In genomic region chr2:48045613-48046012, GRCh38 we compare ENCODE assay signal across 17 cellular contexts.
DNase-seq lines count a peak whose midpoint lies in the region; ATAC-seq and TF ChIP-seq lines count a peak whose summit lies in the region.
"Had no signal": no experiment of that assay in that cellular context is flagged by ENCODE, and none has a peak within 500 bp of the region (broad histone marks: within the 10 kb centered on the region; RNA-seq: fewer than 3 reads in every experiment).

No MANE protein-coding gene starts in this region.

- DNase-seq in GM13977 (ENCODE audit: low spot score): peak; percentile 12
- peak; percentile 26 for DNase-seq in naive B cell
- DNase-seq in ecto neural progenitor cell (ENCODE audit: low spot score): no peak
- DNase-seq: ACHN, BE2C, GF-D8, HCEC 1CT, NCI-H187 treated with DMSO at 0.1 percent for 48 hours, NCI-H2171 treated with DMSO at 0.1 percent for 48 hours, PC-3, T-cell had no signal

- no peaks in the 10 kb centered on the region for H4K20me1 ChIP-seq in BLaER1 treated with 17β-estradiol and CSF1 and Interleukin-3, amounts not matched to agents 10 nM and 100 nM
- H4K20me1 ChIP-seq in OCI-LY3 (ENCODE audit: insufficient read depth, low read length): no peaks in the 10 kb centered on the region

- peak overlapping the region in 6 of 8 donors; percentile 10 to 80 (median 50) for H3K4me3 Mint-ChIP-seq in naive B cell
- H3K4me3 Mint-ChIP-seq: T-cell had no signal

- peak overlapping the region in 1 of 11 experiments; percentile 36; a peak in 1 of 22 replicates for H3K9ac ChIP-seq in BLaER1 treated with 17β-estradiol and CSF1 and Interleukin-3, amounts not matched to agents 10 nM and 100 nM
- H3K9ac ChIP-seq in OCI-LY3 (ENCODE audit: low read length): no peak overlapping the region

- no peak overlapping the region for H2AFZ ChIP-seq in OCI-LY3 (ENCODE audit: low read depth, low read length)

- no peaks in the 10 kb centered on the region for H3K36me3 Mint-ChIP-seq in naive B cell
- H3K36me3 Mint-ChIP-seq: T-cell had no signal

- H3K27me3 ChIP-seq in BLaER1 treated with 17β-estradiol and CSF1 and Interleukin-3, amounts not matched to agents 10 nM and 100 nM: no peaks in the 10 kb centered on the region
- no peaks in the 10 kb centered on the region for H3K27me3 ChIP-seq in OCI-LY3 (ENCODE audit: low read depth, low read length)
- H3K27me3 ChIP-seq: BE2C had no signal

- H3K27ac ChIP-seq in BLaER1 treated with 17β-estradiol and CSF1 and Interleukin-3, amounts not matched to agents 10 nM and 100 nM: peak overlapping the region; percentile 7 to 65 (median 53); a peak in 19 of 22 replicates
- no peak overlapping the region for H3K27ac ChIP-seq in OCI-LY3 (ENCODE audit: low read length)
- H3K27ac ChIP-seq: SK-N-MC had no signal

- TF ChIP-seq CTCF in GM13977 (IDR thresholded peaks at IDR 0.05; ENCODE audit: extremely low read depth, insufficient read depth, missing control alignments): no peak
- no peak for TF ChIP-seq CTCF in OCI-LY3 (IDR thresholded peaks at IDR 0.05; ENCODE audit: low read depth, low read length)

- peak overlapping the region; percentile 55 to 89 (median 68) for H3K4me2 ChIP-seq in BLaER1 treated with 17β-estradiol and CSF1 and Interleukin-3, amounts not matched to agents 10 nM and 100 nM
- H3K4me2 ChIP-seq in OCI-LY3 (ENCODE audit: low read length): peak overlapping the region; percentile 60

- ATAC-seq in naive B cell (ENCODE audit: low read depth in 2 of 2): peak; percentile 93 to 94
- no peak for ATAC-seq in HG03095 (IDR thresholded peaks at IDR 0.05; ENCODE audit: unreplicated experiment)
- no peak for ATAC-seq in GM18867 (IDR thresholded peaks at IDR 0.05; ENCODE audit: unreplicated experiment)
- ATAC-seq: K562, PC-3, T-cell had no signal

- H3K4me1 ChIP-seq in BLaER1 treated with 17β-estradiol and CSF1 and Interleukin-3, amounts not matched to agents 10 nM and 100 nM: peaks cover 16 to 59% (median 28%) of the 10 kb centered on the region in 10 experiments
- H3K4me1 ChIP-seq in OCI-LY3 (ENCODE audit: low read length): peaks cover 15% of the 10 kb centered on the region
- H3K4me1 ChIP-seq: BE2C had no signal

- H3K9me3 Mint-ChIP-seq in naive B cell: peaks cover 0 to 2% (median 0%) of the 10 kb centered on the region in 7 donors
- H3K9me3 Mint-ChIP-seq: T-cell had no signal

- no peaks in the 10 kb centered on the region for H3K36me3 ChIP-seq in BLaER1 treated with 17β-estradiol and CSF1 and Interleukin-3, amounts not matched to agents 10 nM and 100 nM
- H3K36me3 ChIP-seq in OCI-LY3 (replicated peaks; ENCODE audit: low read depth, low read length): no peaks in the 10 kb centered on the region
- H3K36me3 ChIP-seq: BE2C had no signal

- H3K4me1 Mint-ChIP-seq in naive B cell: peaks cover 27 to 56% (median 30%) of the 10 kb centered on the region in 3 donors
- H3K4me1 Mint-ChIP-seq: T-cell had no signal

- peaks cover 0 to 7% (median 0%) of the 10 kb centered on the region in 11 experiments; a peak in 1 of 22 replicates for H3K9me3 ChIP-seq in BLaER1 treated with 17β-estradiol and CSF1 and Interleukin-3, amounts not matched to agents 10 nM and 100 nM (replicated peaks in 1 of 11)
- H3K9me3 ChIP-seq in OCI-LY3 (ENCODE audit: insufficient read depth, low read length): no peaks in the 10 kb centered on the region
- H3K9me3 ChIP-seq: BE2C had no signal

- H3K4me3 ChIP-seq in BLaER1 treated with 17β-estradiol and CSF1 and Interleukin-3, amounts not matched to agents 10 nM and 100 nM: no peak overlapping the region
- H3K4me3 ChIP-seq in OCI-LY3 (ENCODE audit: low read length): peak overlapping the region; percentile 22; the same call in 1 of the 2 replicates
- H3K4me3 ChIP-seq: K562, SK-N-MC had no signal

- in situ Hi-C loops in GM13977 (cut with MboI; ENCODE audit: low pct_unique_long_range_greater_than_20kb, low sequenced_read_pairs, unreplicated experiment): no loop called here

- peaks cover 0 to 19% (median 0%) of the 10 kb centered on the region in 3 donors for H3K27me3 Mint-ChIP-seq in naive B cell

- H3K79me2 ChIP-seq in OCI-LY3 (ENCODE audit: low read length): no peaks in the 10 kb centered on the region

- peak overlapping the region in 1 of 6 donors; percentile 41 for H3K27ac Mint-ChIP-seq in naive B cell
- H3K27ac Mint-ChIP-seq: T-cell had no signal

Comparison
In these comparisons a context has a peak if more than half of its experiments do, and no peak if none do; other contexts are left out.
1. ATAC-seq: peak in naive B cell (2 of 2); none in HG03095 (single experiment) and GM18867 (single experiment).